4 cellular contexts compared by ENCODE assay signal in genomic region chr1:20312310-20312709, GRCh38.
"Had no signal": no experiment of that assay in that cellular context is flagged by ENCODE, and none has a peak within 500 bp of the region (broad histone marks: within the 10 kb centered on the region; RNA-seq: fewer than 3 reads in every experiment).

No MANE protein-coding gene starts in this region.

- H3K9me3 ChIP-seq: HAP-1 had no signal

- H3K4me1 ChIP-seq: HAP-1 had no signal

- H3K36me3 ChIP-seq: HAP-1 had no signal

- H3K27ac ChIP-seq: GM23248 had no signal

- H3K4me3 ChIP-seq: GM23248, GM23338, HAP-1 had no signal

- ATAC-seq: GM23338, HCT116 had no signal
